Comparison of ENCODE assay signal across 9 cellular contexts in genomic region chr12:56601503-56601902, GRCh38. TPM values are rescaled to one million over a fixed set of nuclear protein-coding genes. Genes with fewer than 3 reads are reported as not detected.
A peak's percentile ranks its signal among the peaks of the same experiment; 100 is the strongest.
DNase-seq lines count a peak whose midpoint lies in the region; ATAC-seq and TF ChIP-seq lines count a peak whose summit lies in the region.
"Had no signal": no experiment of that assay in that cellular context is flagged by ENCODE, and none has a peak within 500 bp of the region (broad histone marks: within the 10 kb centered on the region; RNA-seq: fewer than 3 reads in every experiment).

No MANE protein-coding gene starts in this region.

- DNase-seq in T47D (ENCODE audit: low read depth in 1 of 2, low spot score in 1 of 2) (peak; percentile 26 to 33), breast epithelium (ENCODE audit: low spot score in 2 of 2) (no peak), WTC11 (ENCODE audit: low spot score) (peak; percentile 53), fibroblast of villous mesenchyme (ENCODE audit: low read depth) (no peak), ecto neural progenitor cell (ENCODE audit: low spot score) (no peak), NCI-H2107 (lab: John Stamatoyannopoulos, UW) (no peak)

- H3K36me3 ChIP-seq in breast epithelium: peaks cover 53% of the 10 kb centered on the region

- no peaks in the 10 kb centered on the region for H3K4me1 ChIP-seq in breast epithelium

- H3K4me3 ChIP-seq in breast epithelium (no peak overlapping the region), fibroblast of villous mesenchyme (ENCODE audit: low read depth, low read length) (no peak overlapping the region)

- no peaks in the 10 kb centered on the region for H3K9me3 ChIP-seq in breast epithelium

- CTCF ChIA-PET in WTC11 (lab: Charles Lee): interaction anchor here (0.7 to 2.8 kb wide), 7 partner anchors 10 to 255 kb away, joined by 3 to 42 read pairs (median 4); partner anchors contain the start of gene NACA

- H3K27ac Mint-ChIP-seq in WTC11: no peak overlapping the region
- H3K27ac Mint-ChIP-seq: stimulated activated naive CD8-positive, alpha-beta T cell treated with anti-CD3 and anti-CD28 coated beads, Interleukin-15, Interleukin-2, amounts not matched to agents 100 ng/mL and 50 ng/mL, for 24 hours had no signal

- ATAC-seq in WTC11 (peak; percentile 58), GM21529 (IDR thresholded peaks at IDR 0.05; ENCODE audit: unreplicated experiment) (no peak)

- peaks cover 82% of the 10 kb centered on the region for H3K36me3 Mint-ChIP-seq in WTC11

- H3K27ac ChIP-seq in breast epithelium: peak overlapping the region in 1 of 2 donors; percentile 44
- peak overlapping the region; percentile 17 for H3K27ac ChIP-seq in temporal lobe (ENCODE audit: low read depth, low read length)

- H3K4me1 Mint-ChIP-seq in WTC11: peaks cover 5% of the 10 kb centered on the region

- in situ Hi-C loops in T47D (cut with HindIII; ENCODE audit: low pct_unique_long_range_greater_than_20kb, low sequenced_read_pairs): no loop called here

- TF ChIP-seq POLR2A in breast epithelium (IDR thresholded peaks at IDR 0.05): no peak

- H3K9me3 Mint-ChIP-seq in WTC11: no peaks in the 10 kb centered on the region
- H3K9me3 Mint-ChIP-seq: stimulated activated naive CD8-positive, alpha-beta T cell treated with anti-CD3 and anti-CD28 coated beads, Interleukin-15, Interleukin-2, amounts not matched to agents 100 ng/mL and 50 ng/mL, for 24 hours had no signal

- H3K27me3 Mint-ChIP-seq in WTC11 (ENCODE audit: low read depth): no peaks in the 10 kb centered on the region; the same call in 1 of the 2 replicates
- H3K27me3 Mint-ChIP-seq: stimulated activated naive CD8-positive, alpha-beta T cell treated with anti-CD3 and anti-CD28 coated beads, Interleukin-15, Interleukin-2, amounts not matched to agents 100 ng/mL and 50 ng/mL, for 24 hours had no signal

- intact Hi-C loops in breast epithelium (cut with DNase I; ENCODE audit: low total_unique reads): no loop called here

- no peak overlapping the region for H3K4me3 Mint-ChIP-seq in WTC11
- H3K4me3 Mint-ChIP-seq: stimulated activated naive CD8-positive, alpha-beta T cell treated with anti-CD3 and anti-CD28 coated beads, Interleukin-15, Interleukin-2, amounts not matched to agents 100 ng/mL and 50 ng/mL, for 24 hours had no signal

- POLR2A ChIA-PET in WTC11 (lab: Charles Lee): interaction anchor here (1.0 kb wide), 1 partner anchor 28 kb away, joined by 3 read pairs; no protein-coding TSS in a partner anchor

- H3K27me3 ChIP-seq in breast epithelium: no peaks in the 10 kb centered on the region

- TF ChIP-seq CTCF in breast epithelium (IDR thresholded peaks at IDR 0.05) (no peak), WTC11 (IDR thresholded peaks at IDR 0.05) (no peak), fibroblast of villous mesenchyme (IDR thresholded peaks at IDR 0.05; ENCODE audit: insufficient read depth, low read depth, low read length) (peak; percentile 18)

TF ChIP-seq in WTC11, 78 proteins besides CTCF, POLR2A, EP300 and RAD21:
- no peak for TF ChIP-seq ZBTB21 (CRISPR knock-in tag; IDR thresholded peaks at IDR 0.05; ENCODE audit: borderline replicate concordance)
- TF ChIP-seq CDX4 (CRISPR knock-in tag; IDR thresholded peaks at IDR 0.05; ENCODE audit: borderline replicate concordance): no peak
- TF ChIP-seq ZBTB43 (CRISPR knock-in tag; IDR thresholded peaks at IDR 0.05): no peak
- no peak for TF ChIP-seq E2F5 (CRISPR knock-in tag; IDR thresholded peaks at IDR 0.05)
- TF ChIP-seq FOXK1 (CRISPR knock-in tag; IDR thresholded peaks at IDR 0.05): no peak
- no peak for TF ChIP-seq ATF1 (CRISPR knock-in tag; IDR thresholded peaks at IDR 0.05)
- TF ChIP-seq GRHL2 (CRISPR knock-in tag; IDR thresholded peaks at IDR 0.05; ENCODE audit: insufficient replicate concordance, severe bottlenecking): no peak
- no peak for TF ChIP-seq SMAD4 (CRISPR knock-in tag; IDR thresholded peaks at IDR 0.05)
- TF ChIP-seq E2F4 (CRISPR knock-in tag; IDR thresholded peaks at IDR 0.05; ENCODE audit: borderline replicate concordance, low read depth): no peak
- no peak for TF ChIP-seq ZNF121 (CRISPR knock-in tag; IDR thresholded peaks at IDR 0.05)
- no peak for TF ChIP-seq FOXJ3 (CRISPR knock-in tag; IDR thresholded peaks at IDR 0.05; ENCODE audit: borderline replicate concordance)
- TF ChIP-seq MXD4 (CRISPR knock-in tag; IDR thresholded peaks at IDR 0.05; ENCODE audit: borderline replicate concordance): no peak
- TF ChIP-seq FOXP1 (CRISPR knock-in tag; IDR thresholded peaks at IDR 0.05; ENCODE audit: borderline replicate concordance): no peak
- TF ChIP-seq MAX (CRISPR knock-in tag; IDR thresholded peaks at IDR 0.05): no peak
- TF ChIP-seq ATF2 (CRISPR knock-in tag; IDR thresholded peaks at IDR 0.05; ENCODE audit: borderline replicate concordance, low read depth): no peak
- TF ChIP-seq USF1 (CRISPR knock-in tag; IDR thresholded peaks at IDR 0.05): no peak
- no peak for TF ChIP-seq ATF3 (CRISPR knock-in tag; conservative IDR thresholded peaks at IDR 0.05)
- no peak for TF ChIP-seq NFYB (CRISPR knock-in tag; conservative IDR thresholded peaks at IDR 0.05; ENCODE audit: low read depth)
- no peak for TF ChIP-seq TCF7 (CRISPR knock-in tag; IDR thresholded peaks at IDR 0.05; ENCODE audit: low read depth)

RNA-seq across cellular contexts. Expression of gene BAZ2A, which starts 28.6 kb away (rescaled TPM):
- total RNA-seq in breast epithelium (100 to 1,000 TPM in 1 of 3 donors, 10 to 100 TPM in 2; 80.2 to 104 (median 81.0) TPM), WTC11 (2021) (103 to 114 TPM (median 108 TPM) in 3 replicates), fibroblast of villous mesenchyme (44.8 and 57.9 TPM in 2 replicates), temporal lobe (16.5 TPM)

RNA-seq across cellular contexts. Expression of gene ATP5F1B, which starts 44.3 kb away (rescaled TPM):
- 100 to 1,000 TPM; 310 to 369 (median 328) TPM for total RNA-seq in breast epithelium
- 971 to 1,064 TPM (median 1,005 TPM) in 3 replicates for total RNA-seq in WTC11 (2021)
- 339 and 449 TPM in 2 replicates for total RNA-seq in fibroblast of villous mesenchyme
- total RNA-seq in temporal lobe: 345 TPM

Comparison
In these comparisons a context has a peak if more than half of its experiments do, and no peak if none do; other contexts are left out.
1. DNase-seq: peak in T47D (2 of 2) and WTC11 (single experiment); none in breast epithelium (0 of 2), fibroblast of villous mesenchyme (single experiment), ecto neural progenitor cell (single experiment) and NCI-H2107 (single experiment).